8 cellular contexts compared by ENCODE assay signal in genomic region chr14:31934767-31935266, GRCh38.
A peak's percentile ranks its signal among the peaks of the same experiment; 100 is the strongest.
DNase-seq lines count a peak whose midpoint lies in the region; ATAC-seq lines count a peak whose summit lies in the region.

No MANE protein-coding gene starts in this region.

- H3K36me3 ChIP-seq in mesenchymal stem cell (ENCODE audit: control insufficient read depth in 1 of 2, insufficient read depth in 2 of 2, low read depth in 1 of 2, low read length in 2 of 2), result no peaks in the 10 kb centered on the region

- H3K9me3 ChIP-seq in mesenchymal stem cell (ENCODE audit: control insufficient read depth, low read length), result no peaks in the 10 kb centered on the region

- H3K79me1 ChIP-seq in mesenchymal stem cell (replicated peaks; ENCODE audit: low read length, poor library complexity, severe bottlenecking), result no peaks in the 10 kb centered on the region

- H3K9ac ChIP-seq in mesenchymal stem cell (ENCODE audit: low read length), result peak overlapping the region; percentile 0

- no peak overlapping the region for H3K23ac ChIP-seq in mesenchymal stem cell (ENCODE audit: low read length in 2 of 2)

- no peak overlapping the region for H3K4me2 ChIP-seq in mesenchymal stem cell (ENCODE audit: low read length, poor library complexity, severe bottlenecking)

- H4K8ac ChIP-seq in mesenchymal stem cell (ENCODE audit: low read length), result no peak overlapping the region

- no peak overlapping the region for H2AK5ac ChIP-seq in mesenchymal stem cell (ENCODE audit: low read length, severe bottlenecking)

- peak overlapping the region; percentile 67 for H2BK120ac ChIP-seq in mesenchymal stem cell (ENCODE audit: low read depth, low read length)

- H3K18ac ChIP-seq in mesenchymal stem cell (ENCODE audit: low read depth in 1 of 2, low read length in 2 of 2), result no peak overlapping the region

- H4K91ac ChIP-seq in mesenchymal stem cell (ENCODE audit: low read length), result no peak overlapping the region

- 60% methylated on average over 4 of the region's 4 CpGs for WGBS in mesenchymal stem cell

- H3K4me3 ChIP-seq in mesenchymal stem cell (ENCODE audit: insufficient read depth in 1 of 2, low read depth in 1 of 2, low read length in 2 of 2), result no peak overlapping the region

- H2BK12ac ChIP-seq in mesenchymal stem cell (ENCODE audit: low read length in 2 of 2), result peak overlapping the region in 1 of 2 experiments; percentile 63

- H2BK15ac ChIP-seq in mesenchymal stem cell (ENCODE audit: low read depth, poor library complexity, severe bottlenecking), result no peak overlapping the region

- no peak overlapping the region for H2AFZ ChIP-seq in mesenchymal stem cell (ENCODE audit: low read depth, low read length)

- no peak overlapping the region for H3K27ac ChIP-seq in mesenchymal stem cell (ENCODE audit: low read length, poor library complexity, severe bottlenecking)

- H3K4ac ChIP-seq in mesenchymal stem cell (ENCODE audit: low read depth in 1 of 2, low read length in 2 of 2), result peak overlapping the region in 1 of 2 experiments; percentile 84

- ATAC-seq in GM21447 (IDR thresholded peaks at IDR 0.05; ENCODE audit: unreplicated experiment) (no peak), GM19395 (IDR thresholded peaks at IDR 0.05; ENCODE audit: unreplicated experiment) (no peak)

- no peak overlapping the region for H3K14ac ChIP-seq in mesenchymal stem cell (ENCODE audit: low read length in 2 of 2)

- peaks cover 4% of the 10 kb centered on the region for H3K4me1 ChIP-seq in mesenchymal stem cell (ENCODE audit: control insufficient read depth, insufficient read depth, low read depth, low read length)

- no peak overlapping the region for H2BK5ac ChIP-seq in mesenchymal stem cell (ENCODE audit: low read depth, low read length, poor library complexity, severe bottlenecking)

- H3K27me3 ChIP-seq in mesenchymal stem cell (ENCODE audit: control insufficient read depth in 1 of 2, insufficient read depth in 1 of 2, low read length in 2 of 2), result no peaks in the 10 kb centered on the region

- DNase-seq in stimulated activated naive CD4-positive, alpha-beta T cell (lab: John Stamatoyannopoulos, UW), result peak in 4 of 6 experiments; percentile 5 to 46 (median 24)
- no peak for DNase-seq in stimulated activated naive CD4-positive, alpha-beta T cell treated with Interleukin-2 at 50 U/mL for 16 hours (lab: John Stamatoyannopoulos, UW)
- DNase-seq in NCI-H526 treated with DMSO at 0.1 percent for 48 hours (lab: John Stamatoyannopoulos, UW) (peak; percentile 31), dermis blood vessel endothelial cell (peak; percentile 68), mesenchymal stem cell (peak; percentile 73)
- no peak for DNase-seq in NK-92 treated with Interleukin-12 subunit alpha and Interleukin-12 subunit beta, amount 100 ng/mL, for 24 hours (lab: John Stamatoyannopoulos, UW)

Comparison
In these comparisons a context has a peak if more than half of its experiments do, and no peak if none do; other contexts are left out.
1. DNase-seq: peak in stimulated activated naive CD4-positive, alpha-beta T cell (4 of 6), NCI-H526 treated with DMSO at 0.1 percent for 48 hours (single experiment), dermis blood vessel endothelial cell (single experiment) and mesenchymal stem cell (single experiment); none in stimulated activated naive CD4-positive, alpha-beta T cell treated with Interleukin-2 at 50 U/mL for 16 hours (single experiment) and NK-92 treated with Interleukin-12 subunit alpha and Interleukin-12 subunit beta, amount 100 ng/mL, for 24 hours (single experiment).